ENCODE assay signal across 13 cellular contexts in the genomic region with DNA sequence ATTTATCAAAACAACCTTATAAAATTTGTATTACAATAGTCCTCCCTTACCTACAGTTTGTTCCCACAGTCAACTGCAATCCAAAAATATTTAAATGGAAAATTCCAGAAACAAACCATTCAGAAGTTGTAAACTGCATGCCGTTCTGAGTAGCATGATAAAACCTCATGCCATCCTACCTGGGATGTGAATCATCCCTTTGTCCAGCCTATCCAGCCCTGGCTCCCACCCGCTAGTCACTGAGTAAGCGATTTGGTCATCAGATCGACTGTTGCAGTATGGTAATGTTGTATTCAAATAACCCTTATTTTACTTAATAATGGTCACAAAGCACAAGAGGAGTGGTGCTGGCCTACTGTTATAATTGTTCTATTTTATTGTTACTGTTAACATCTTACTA.
DNase-seq lines count a peak whose midpoint lies in the region; ATAC-seq and TF ChIP-seq lines count a peak whose summit lies in the region.
"Had no signal": no experiment of that assay in that cellular context is flagged by ENCODE, and none has a peak within 500 bp of the region (broad histone marks: within the 10 kb centered on the region; RNA-seq: fewer than 3 reads in every experiment).

No MANE protein-coding gene starts in this region.

- H4K8ac ChIP-seq in trophoblast cell (ENCODE audit: low read depth, low read length) = no peak overlapping the region

- H3K79me2 ChIP-seq in HCT116 (ENCODE audit: insufficient read depth, low read length) = peaks cover 10% of the 10 kb centered on the region; the same call in 1 of the 2 replicates
- H3K79me2 ChIP-seq in trophoblast cell (ENCODE audit: control insufficient read depth, insufficient read depth, low read length, poor library complexity) = peaks cover 5% of the 10 kb centered on the region

- H3K9me2 ChIP-seq in HCT116 (ENCODE audit: insufficient read depth) = no peaks in the 10 kb centered on the region

- H2BK5ac ChIP-seq in trophoblast cell (ENCODE audit: low read depth, low read length, poor library complexity) = no peak overlapping the region

- H3K4me3 ChIP-seq in HCT116 (replicated peaks in 1 of 2; ENCODE audit: low read depth in 1 of 2, low read length in 2 of 2) (peak overlapping the region in 1 of 2 experiments; percentile 60; a peak in 2 of 4 replicates), fibroblast of mammary gland (ENCODE audit: control insufficient read depth, low read depth, low read length) (no peak overlapping the region), trophoblast cell (ENCODE audit: low read depth, low read length) (no peak overlapping the region)

- H3K27me3 ChIP-seq in HCT116 (ENCODE audit: insufficient read depth, low read length) = no peaks in the 10 kb centered on the region
- H3K27me3 ChIP-seq in trophoblast cell (ENCODE audit: insufficient read depth, low read length) = no peaks in the 10 kb centered on the region
- H3K27me3 ChIP-seq: neutrophil had no signal

- peak overlapping the region; percentile 86 for H3K4me2 ChIP-seq in HCT116 (ENCODE audit: low read length)
- no peak overlapping the region for H3K4me2 ChIP-seq in trophoblast cell (ENCODE audit: low read length)

- H3K4ac ChIP-seq in trophoblast cell (ENCODE audit: low read depth, low read length) = no peak overlapping the region

- H3K27ac Mint-ChIP-seq in activated naive CD4-positive, alpha-beta T cell treated with anti-CD3 and anti-CD28 coated beads for 36 hours = no peak overlapping the region
- H3K27ac Mint-ChIP-seq: activated CD8-positive, alpha-beta memory T cell treated with anti-CD3 and anti-CD28 coated beads, Interleukin-2, amount 10 ng/mL, durations not matched to agents 7 days and 5 days; effector memory CD8-positive, alpha-beta T cell had no signal

- no peak overlapping the region for H2AK5ac ChIP-seq in trophoblast cell (ENCODE audit: low read length)

- TF ChIP-seq POLR2A in HCT116 (IDR thresholded peaks at IDR 0.05; ENCODE audit: borderline replicate concordance, extremely low read depth, insufficient read depth, insufficient read length) = no peak

- DNase-seq in HCT116 (ENCODE audit: low read depth, low spot score) = peak; percentile 63
- peak; percentile 74 for DNase-seq in RWPE1 (ENCODE audit: low spot score)
- peak; percentile 59 for DNase-seq in fibroblast of mammary gland (ENCODE audit: low read depth)
- DNase-seq in trophoblast cell = peak; percentile 93 to 97
- no peak for DNase-seq in effector CD4-positive, alpha-beta T cell
- no peak for DNase-seq in activated naive CD4-positive, alpha-beta T cell treated with anti-CD3 and anti-CD28 coated beads for 36 hours
- no peak for DNase-seq in stimulated activated CD8-positive, alpha-beta memory T cell treated with anti-CD3 and anti-CD28 coated beads, Interleukin-4, amount 100 ng/mL, for 48 hours
- DNase-seq: activated CD8-positive, alpha-beta memory T cell treated with anti-CD3 and anti-CD28 coated beads, Interleukin-2, amount 10 ng/mL, durations not matched to agents 7 days and 5 days; CD4-positive, alpha-beta memory T cell; effector memory CD8-positive, alpha-beta T cell; immature natural killer cell had no signal

- POLR2A ChIA-PET in HCT116 (lab: Charles Lee) = no interaction called here
- POLR2A ChIA-PET in RWPE1 (lab: Yijun Ruan, JAX; ENCODE audit: low non-redundant PET) = no interaction called here

- H4K12ac ChIP-seq in trophoblast cell (ENCODE audit: low read depth, low read length) = no peak overlapping the region

- TF ChIP-seq CTCF in HCT116 (IDR thresholded peaks at IDR 0.05 in 2 of 3, conservative IDR thresholded peaks at IDR 0.05 in 1 of 3; ENCODE audit: borderline replicate concordance in 1 of 3, insufficient read depth in 1 of 3, low read depth in 2 of 3, low read length in 2 of 3) = no peak
- TF ChIP-seq CTCF in RWPE1 (conservative IDR thresholded peaks at IDR 0.05; ENCODE audit: low read depth) = no peak
- TF ChIP-seq CTCF in fibroblast of mammary gland (conservative IDR thresholded peaks at IDR 0.05; ENCODE audit: control insufficient read depth, insufficient read depth, low read depth, low read length) = no peak

- no peaks in the 10 kb centered on the region for H3K36me3 Mint-ChIP-seq in activated naive CD4-positive, alpha-beta T cell treated with anti-CD3 and anti-CD28 coated beads for 36 hours (ENCODE audit: low read depth)
- H3K36me3 Mint-ChIP-seq: activated CD8-positive, alpha-beta memory T cell treated with anti-CD3 and anti-CD28 coated beads, Interleukin-2, amount 10 ng/mL, durations not matched to agents 7 days and 5 days; immature natural killer cell had no signal

- no peak overlapping the region for H4K91ac ChIP-seq in trophoblast cell (ENCODE audit: low read depth, low read length)

- H4K20me1 ChIP-seq in HCT116 (ENCODE audit: insufficient read depth) = no peaks in the 10 kb centered on the region

- no peak overlapping the region for H3K4me3 Mint-ChIP-seq in activated naive CD4-positive, alpha-beta T cell treated with anti-CD3 and anti-CD28 coated beads for 36 hours
- H3K4me3 Mint-ChIP-seq: activated CD8-positive, alpha-beta memory T cell treated with anti-CD3 and anti-CD28 coated beads, Interleukin-2, amount 10 ng/mL, durations not matched to agents 7 days and 5 days; CD4-positive, alpha-beta memory T cell; effector memory CD8-positive, alpha-beta T cell had no signal

- ATAC-seq in HCT116 = peak; percentile 52
- ATAC-seq in GM21515 (IDR thresholded peaks at IDR 0.05; ENCODE audit: unreplicated experiment) = no peak
- ATAC-seq: activated CD8-positive, alpha-beta memory T cell treated with anti-CD3 and anti-CD28 coated beads, Interleukin-2, amount 10 ng/mL, durations not matched to agents 7 days and 5 days; effector memory CD8-positive, alpha-beta T cell had no signal

- no peaks in the 10 kb centered on the region for H3K27me3 Mint-ChIP-seq in activated naive CD4-positive, alpha-beta T cell treated with anti-CD3 and anti-CD28 coated beads for 36 hours (ENCODE audit: low read depth)
- H3K27me3 Mint-ChIP-seq: activated CD8-positive, alpha-beta memory T cell treated with anti-CD3 and anti-CD28 coated beads, Interleukin-2, amount 10 ng/mL, durations not matched to agents 7 days and 5 days; CD4-positive, alpha-beta memory T cell; effector memory CD8-positive, alpha-beta T cell had no signal

- BruUV-seq in HCT116 (replicated peaks; lab: Mats Ljungman, UMichigan) = no TSS peak

- intact Hi-C loops in HCT116 (cut with micrococcal nuclease) = loop anchor here (2.0 kb wide), 1 partner anchor 133 kb away; no protein-coding TSS in a partner anchor
- intact Hi-C loops in activated naive CD4-positive, alpha-beta T cell treated with anti-CD3 and anti-CD28 coated beads for 36 hours (cut with micrococcal nuclease) = no loop called here

- H3K14ac ChIP-seq in trophoblast cell (ENCODE audit: low read length) = no peak overlapping the region

- no peaks in the 10 kb centered on the region for H3K36me3 ChIP-seq in HCT116 (ENCODE audit: control insufficient read depth in 1 of 2, insufficient read depth in 2 of 2, low read length in 2 of 2)
- H3K36me3 ChIP-seq in trophoblast cell (ENCODE audit: control insufficient read depth in 1 of 2, insufficient read depth in 2 of 2, low read length in 2 of 2) = no peaks in the 10 kb centered on the region

- H3K9ac ChIP-seq in HCT116 (ENCODE audit: low read length) = peak overlapping the region; percentile 64
- no peak overlapping the region for H3K9ac ChIP-seq in trophoblast cell (ENCODE audit: low read length)

- peaks cover 39 to 52% of the 10 kb centered on the region in 2 experiments for H3K4me1 ChIP-seq in HCT116 (ENCODE audit: control insufficient read depth in 1 of 2, insufficient read depth in 2 of 2, low read length in 2 of 2)
- peaks cover 0 to 2% of the 10 kb centered on the region in 2 experiments for H3K4me1 ChIP-seq in trophoblast cell (ENCODE audit: control insufficient read depth in 1 of 2, insufficient read depth in 2 of 2, low read length in 2 of 2)

- H2AFZ ChIP-seq in HCT116 (ENCODE audit: low read depth, low read length, poor library complexity, severe bottlenecking) (no peak overlapping the region), trophoblast cell (ENCODE audit: insufficient read depth, low read length, poor library complexity) (no peak overlapping the region)

- H3K9me3 Mint-ChIP-seq in activated naive CD4-positive, alpha-beta T cell treated with anti-CD3 and anti-CD28 coated beads for 36 hours = no peaks in the 10 kb centered on the region
- H3K9me3 Mint-ChIP-seq: CD4-positive, alpha-beta memory T cell; effector memory CD8-positive, alpha-beta T cell; immature natural killer cell had no signal

- no peak overlapping the region for H3K18ac ChIP-seq in trophoblast cell (ENCODE audit: low read length)

- TF ChIP-seq RAD21 in HCT116 (IDR thresholded peaks at IDR 0.05; ENCODE audit: low read depth) = no peak

- RAD21 ChIA-PET in HCT116 (lab: Charles Lee; ENCODE audit: low non-redundant PET in 1 of 2, low total read pairs in 2 of 2, uncharacterized antibody in 2 of 2, unreplicated experiment in 2 of 2) = interaction anchor here in 1 of 2 experiments (1.5 kb wide), 1 partner anchor 144 kb away, joined by 3 read pairs; no protein-coding TSS in a partner anchor

- H3K4me1 Mint-ChIP-seq in activated naive CD4-positive, alpha-beta T cell treated with anti-CD3 and anti-CD28 coated beads for 36 hours (ENCODE audit: low read depth) = peaks cover 21% of the 10 kb centered on the region

- no peak overlapping the region for H3K23ac ChIP-seq in trophoblast cell (ENCODE audit: low read length)

- peaks cover 14% of the 10 kb centered on the region for H3K79me1 ChIP-seq in trophoblast cell (ENCODE audit: low read length)

- CTCF ChIA-PET in HCT116 (lab: Charles Lee) (no interaction called here), RWPE1 (lab: Yijun Ruan, JAX) (no interaction called here)
- CTCF ChIA-PET in activated naive CD4-positive, alpha-beta T cell treated with anti-CD3 and anti-CD28 coated beads for 36 hours (lab: Charles Lee) = no interaction called here

- H2BK12ac ChIP-seq in trophoblast cell (ENCODE audit: low read length) = no peak overlapping the region

- WGBS in trophoblast cell (ENCODE audit: extremely low coverage, insufficient coverage, insufficient read length) = no CpG with 5 or more reads among the region's 4 CpGs

- H3K27ac ChIP-seq in HCT116 (ENCODE audit: low read depth, low read length) = peak overlapping the region; percentile 61; the same call in 1 of the 2 replicates
- no peak overlapping the region for H3K27ac ChIP-seq in RWPE1
- H3K27ac ChIP-seq in trophoblast cell (ENCODE audit: low read depth, low read length) = peak overlapping the region; percentile 88

- no peak overlapping the region for H2BK120ac ChIP-seq in trophoblast cell (ENCODE audit: insufficient read depth, low read length, poor library complexity)

- H3K9me3 ChIP-seq in HCT116 (ENCODE audit: control insufficient read depth in 1 of 2, insufficient read depth in 1 of 2, low read depth in 1 of 2, low read length in 2 of 2) (no peaks in the 10 kb centered on the region), trophoblast cell (ENCODE audit: insufficient read depth, low read depth, low read length) (no peaks in the 10 kb centered on the region)
- H3K9me3 ChIP-seq: neutrophil had no signal

TF ChIP-seq in HCT116, 20 proteins besides CTCF, POLR2A, EP300 and RAD21 (continues in another document):
- TF ChIP-seq JUND (IDR thresholded peaks at IDR 0.05) = peak; percentile 53
- TF ChIP-seq ELF1 (IDR thresholded peaks at IDR 0.05; ENCODE audit: borderline replicate concordance, low read depth) = no peak
- no peak for TF ChIP-seq ZFX (IDR thresholded peaks at IDR 0.05)
- TF ChIP-seq POLR2AphosphoS5 (IDR thresholded peaks at IDR 0.05; ENCODE audit: low read depth, low read length) = no peak

Comparison
In these comparisons a context has a peak if more than half of its experiments do, and no peak if none do; other contexts are left out.
1. DNase-seq: peak in HCT116 (single experiment), RWPE1 (single experiment), fibroblast of mammary gland (single experiment) and trophoblast cell (2 of 2); none in effector CD4-positive, alpha-beta T cell (single experiment), activated naive CD4-positive, alpha-beta T cell treated with anti-CD3 and anti-CD28 coated beads for 36 hours (single experiment) and stimulated activated CD8-positive, alpha-beta memory T cell treated with anti-CD3 and anti-CD28 coated beads, Interleukin-4, amount 100 ng/mL, for 48 hours (single experiment).